In genomic region chr2:29480423-29480822, GRCh38 we compare ENCODE assay signal across 23 cellular contexts.
A peak's percentile ranks its signal among the peaks of the same experiment; 100 is the strongest.
DNase-seq lines count a peak whose midpoint lies in the region; ATAC-seq, FAIRE-seq and TF ChIP-seq lines count a peak whose summit lies in the region.
"Had no signal": no experiment of that assay in that cellular context is flagged by ENCODE, and none has a peak within 500 bp of the region (broad histone marks: within the 10 kb centered on the region; RNA-seq: fewer than 3 reads in every experiment).

No MANE protein-coding gene starts in this region.

- no peak overlapping the region for H3K27ac ChIP-seq in lower lobe of right lung
- no peak overlapping the region for H3K27ac ChIP-seq in CD4-positive, alpha-beta T cell (ENCODE audit: low read depth, low read length)
- H3K27ac ChIP-seq: hepatocyte, HL-60, right atrium auricular region had no signal

- no peak overlapping the region for H3K4me3 ChIP-seq in lower lobe of right lung
- H3K4me3 ChIP-seq: hepatocyte, right atrium auricular region had no signal

- peak; percentile 30 for FAIRE-seq in GM12892 (lab: Jason Lieb, UNC)
- FAIRE-seq: kidney had no signal

- CTCF ChIA-PET in CD4-positive, alpha-beta T cell (lab: Charles Lee), result no interaction called here

- ATAC-seq in lower lobe of right lung, result peak; percentile 56 to 87
- ATAC-seq in CD4-positive, alpha-beta T cell (ENCODE audit: poor library complexity), result no peak

- DNase-seq in Ammon's horn (ENCODE audit: low spot score) (peak; percentile 6), GM12892 (ENCODE audit: insufficient read length) (no peak), OCI-M1 (lab: John Stamatoyannopoulos, UW) (peak; percentile 90), lower lobe of right lung (peak; percentile 61), NCI-H69 (lab: John Stamatoyannopoulos, UW) (no peak), SW 1271 (lab: John Stamatoyannopoulos, UW) (no peak), NCI-H524 (lab: John Stamatoyannopoulos, UW) (no peak)
- DNase-seq in CD4-positive, alpha-beta T cell, result no peak
- DNase-seq: ACHN; activated CD4-positive, alpha-beta T cell treated with anti-CD3 and anti-CD28 coated beads for 48 hours; activated naive CD4-positive, alpha-beta T cell; anterior cingulate cortex; cerebellar nuclear complex; endodermal cell; kidney; NCI-H146; NCI-H446; SHP77 treated with DMSO at 0.1 percent for 48 hours; T1000 had no signal

- peaks cover 27% of the 10 kb centered on the region for H3K27me3 Mint-ChIP-seq in CD4-positive, alpha-beta T cell

- H3K4me3 Mint-ChIP-seq in CD4-positive, alpha-beta T cell, result no peak overlapping the region
- H3K4me3 Mint-ChIP-seq: endodermal cell, mesothelial cell of epicardium had no signal

- no peaks in the 10 kb centered on the region for H3K4me1 Mint-ChIP-seq in CD4-positive, alpha-beta T cell (ENCODE audit: low read depth)

- no peak overlapping the region for H3K27ac Mint-ChIP-seq in CD4-positive, alpha-beta T cell
- H3K27ac Mint-ChIP-seq: endodermal cell, mesothelial cell of epicardium had no signal

- H3K36me3 Mint-ChIP-seq in CD4-positive, alpha-beta T cell (ENCODE audit: low read depth), result no peaks in the 10 kb centered on the region
- H3K36me3 Mint-ChIP-seq: mesothelial cell of epicardium had no signal

- H3K9me3 ChIP-seq in lower lobe of right lung, result no peaks in the 10 kb centered on the region
- no peaks in the 10 kb centered on the region for H3K9me3 ChIP-seq in CD4-positive, alpha-beta T cell (ENCODE audit: control insufficient read depth, low read length)
- H3K9me3 ChIP-seq: right atrium auricular region had no signal

- no peaks in the 10 kb centered on the region for H3K36me3 ChIP-seq in lower lobe of right lung
- H3K36me3 ChIP-seq: right atrium auricular region had no signal

- no peak for TF ChIP-seq POLR2A in GM12892 (IDR thresholded peaks at IDR 0.05; ENCODE audit: low read depth, low read length)

- no peaks in the 10 kb centered on the region for H3K4me1 ChIP-seq in lower lobe of right lung
- H3K4me1 ChIP-seq: right atrium auricular region had no signal

- POLR2A ChIA-PET in CD4-positive, alpha-beta T cell (lab: Charles Lee), result no interaction called here

- no peaks in the 10 kb centered on the region for H3K9me3 Mint-ChIP-seq in CD4-positive, alpha-beta T cell

- no peak for TF ChIP-seq CTCF in lower lobe of right lung (IDR thresholded peaks at IDR 0.05)
- TF ChIP-seq CTCF in CD4-positive, alpha-beta T cell (IDR thresholded peaks at IDR 0.05), result no peak

- intact Hi-C loops in lower lobe of right lung (cut with DNase I), result no loop called here
- intact Hi-C loops in CD4-positive, alpha-beta T cell (cut with DNase I, micrococcal nuclease), result no loop called here

- no peaks in the 10 kb centered on the region for H3K27me3 ChIP-seq in lower lobe of right lung (ENCODE audit: low read depth)
- no peaks in the 10 kb centered on the region for H3K27me3 ChIP-seq in CD4-positive, alpha-beta T cell (ENCODE audit: control insufficient read depth, insufficient read depth, low read length)
- H3K27me3 ChIP-seq: hepatocyte, right atrium auricular region had no signal

Comparison
In these comparisons a context has a peak if more than half of its experiments do, and no peak if none do; other contexts are left out.
1. DNase-seq: peak in Ammon's horn (single experiment), OCI-M1 (single experiment) and lower lobe of right lung (single experiment); none in GM12892 (single experiment), CD4-positive, alpha-beta T cell (0 of 10), NCI-H69 (single experiment), SW 1271 (0 of 2) and NCI-H524 (0 of 2).